1 cellular context compared by ENCODE assay signal in the genomic region with DNA sequence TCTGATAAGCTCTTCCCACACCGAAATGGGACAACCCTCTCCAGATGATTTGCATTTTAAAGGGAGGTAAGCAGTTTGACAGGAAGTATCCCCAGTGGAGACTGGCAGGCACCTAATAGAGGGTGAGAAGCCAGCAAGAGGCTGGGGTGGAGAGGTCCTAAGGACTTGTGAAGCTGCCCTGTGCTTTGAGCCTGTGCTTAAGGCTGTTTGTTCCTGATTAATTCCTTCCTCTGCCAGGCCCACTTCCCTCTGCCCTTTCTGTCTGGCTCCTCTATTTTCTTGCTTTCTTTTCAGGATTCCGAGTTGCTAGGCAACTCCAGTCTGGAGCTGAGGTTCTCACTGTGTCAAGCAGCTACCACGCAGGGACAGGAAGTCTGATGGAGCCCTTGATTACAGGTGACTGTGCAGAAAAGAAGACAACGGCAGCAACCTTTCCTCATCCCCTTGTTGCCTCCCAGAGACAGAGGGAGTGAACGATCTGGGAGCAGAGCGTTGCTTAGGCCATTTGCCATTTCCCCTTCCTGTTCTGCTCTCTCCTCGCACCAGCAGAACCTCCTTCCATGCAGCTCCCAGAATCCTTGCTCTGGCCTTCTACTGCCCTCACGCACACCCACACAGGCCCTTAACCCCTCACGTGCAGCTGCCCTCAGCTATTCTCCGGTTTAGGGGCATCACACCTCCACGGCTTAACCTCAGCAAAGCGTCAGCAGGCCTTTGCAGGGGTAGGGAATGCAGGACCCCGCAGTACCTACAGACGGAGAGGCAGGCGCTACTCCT.
TF ChIP-seq lines count a peak whose summit lies in the region.

No MANE protein-coding gene starts in this region.

TF ChIP-seq in SK-N-SH, 30 proteins besides CTCF, POLR2A, EP300 and RAD21 (continued from another document):
- TF ChIP-seq, protein P1, sequence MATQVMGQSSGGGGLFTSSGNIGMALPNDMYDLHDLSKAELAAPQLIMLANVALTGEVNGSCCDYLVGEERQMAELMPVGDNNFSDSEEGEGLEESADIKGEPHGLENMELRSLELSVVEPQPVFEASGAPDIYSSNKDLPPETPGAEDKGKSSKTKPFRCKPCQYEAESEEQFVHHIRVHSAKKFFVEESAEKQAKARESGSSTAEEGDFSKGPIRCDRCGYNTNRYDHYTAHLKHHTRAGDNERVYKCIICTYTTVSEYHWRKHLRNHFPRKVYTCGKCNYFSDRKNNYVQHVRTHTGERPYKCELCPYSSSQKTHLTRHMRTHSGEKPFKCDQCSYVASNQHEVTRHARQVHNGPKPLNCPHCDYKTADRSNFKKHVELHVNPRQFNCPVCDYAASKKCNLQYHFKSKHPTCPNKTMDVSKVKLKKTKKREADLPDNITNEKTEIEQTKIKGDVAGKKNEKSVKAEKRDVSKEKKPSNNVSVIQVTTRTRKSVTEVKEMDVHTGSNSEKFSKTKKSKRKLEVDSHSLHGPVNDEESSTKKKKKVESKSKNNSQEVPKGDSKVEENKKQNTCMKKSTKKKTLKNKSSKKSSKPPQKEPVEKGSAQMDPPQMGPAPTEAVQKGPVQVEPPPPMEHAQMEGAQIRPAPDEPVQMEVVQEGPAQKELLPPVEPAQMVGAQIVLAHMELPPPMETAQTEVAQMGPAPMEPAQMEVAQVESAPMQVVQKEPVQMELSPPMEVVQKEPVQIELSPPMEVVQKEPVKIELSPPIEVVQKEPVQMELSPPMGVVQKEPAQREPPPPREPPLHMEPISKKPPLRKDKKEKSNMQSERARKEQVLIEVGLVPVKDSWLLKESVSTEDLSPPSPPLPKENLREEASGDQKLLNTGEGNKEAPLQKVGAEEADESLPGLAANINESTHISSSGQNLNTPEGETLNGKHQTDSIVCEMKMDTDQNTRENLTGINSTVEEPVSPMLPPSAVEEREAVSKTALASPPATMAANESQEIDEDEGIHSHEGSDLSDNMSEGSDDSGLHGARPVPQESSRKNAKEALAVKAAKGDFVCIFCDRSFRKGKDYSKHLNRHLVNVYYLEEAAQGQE (IDR thresholded peaks at IDR 0.05; ENCODE audit: low read depth, low read length): no peak
- TF ChIP-seq NRF1 (IDR thresholded peaks at IDR 0.05; ENCODE audit: low read depth, low read length) (no peak), TAF1 (IDR thresholded peaks at IDR 0.05; ENCODE audit: borderline replicate concordance, low read depth, low read length) (no peak), RFX5 (IDR thresholded peaks at IDR 0.05; ENCODE audit: low read length) (no peak), CHD2 (IDR thresholded peaks at IDR 0.05; ENCODE audit: low read length, partially characterized antibody) (no peak), ELF1 (IDR thresholded peaks at IDR 0.05) (no peak), FOXM1 (IDR thresholded peaks at IDR 0.05; ENCODE audit: low read depth) (no peak), POLR2AphosphoS5 (IDR thresholded peaks at IDR 0.05; ENCODE audit: low read depth, low read length) (no peak), RXRA (IDR thresholded peaks at IDR 0.05; ENCODE audit: borderline replicate concordance, low read depth) (no peak)
- TF ChIP-seq, protein P2, sequence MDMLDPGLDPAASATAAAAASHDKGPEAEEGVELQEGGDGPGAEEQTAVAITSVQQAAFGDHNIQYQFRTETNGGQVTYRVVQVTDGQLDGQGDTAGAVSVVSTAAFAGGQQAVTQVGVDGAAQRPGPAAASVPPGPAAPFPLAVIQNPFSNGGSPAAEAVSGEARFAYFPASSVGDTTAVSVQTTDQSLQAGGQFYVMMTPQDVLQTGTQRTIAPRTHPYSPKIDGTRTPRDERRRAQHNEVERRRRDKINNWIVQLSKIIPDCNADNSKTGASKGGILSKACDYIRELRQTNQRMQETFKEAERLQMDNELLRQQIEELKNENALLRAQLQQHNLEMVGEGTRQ (IDR thresholded peaks at IDR 0.05; ENCODE audit: borderline replicate concordance, low read depth, low read length): no peak
TF ChIP-seq in SK-N-SH: peak in this region for 0.
